Comparison of ENCODE assay signal across 1 cellular context in the genomic region with DNA sequence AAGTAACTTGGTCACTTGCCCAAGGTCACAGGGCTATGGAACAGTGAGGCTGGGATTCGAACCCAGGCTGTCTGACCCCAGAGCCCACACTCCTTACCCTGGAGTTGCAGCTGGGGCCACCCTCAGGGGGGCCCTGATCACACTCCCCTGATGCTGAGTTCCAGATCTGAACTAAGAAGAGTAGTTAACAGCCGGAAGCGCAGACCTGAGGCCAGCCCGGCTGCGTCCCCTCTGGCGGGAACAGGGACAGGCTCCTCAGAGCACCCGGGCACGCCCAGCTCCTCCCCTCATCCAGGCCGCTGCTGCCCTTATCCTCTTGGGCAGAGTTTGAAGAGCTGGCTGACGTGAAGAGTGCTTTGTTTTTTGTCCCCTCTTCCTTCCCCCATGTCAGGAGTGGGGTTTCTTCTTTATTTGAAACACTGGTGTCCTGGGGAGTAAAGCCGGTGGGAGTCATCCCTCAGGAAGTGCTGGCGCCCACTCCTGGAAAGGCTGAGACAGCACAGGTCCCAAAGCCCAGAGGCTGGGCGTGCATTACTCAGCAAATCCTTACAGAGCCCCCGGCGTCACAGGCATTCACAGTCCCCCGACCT.
TF ChIP-seq lines count a peak whose summit lies in the region.

No MANE protein-coding gene starts in this region.

TF ChIP-seq in WTC11, 78 proteins besides CTCF, POLR2A, EP300 and RAD21 (continued from another document):
- TF ChIP-seq STAT6 (CRISPR knock-in tag; conservative IDR thresholded peaks at IDR 0.05; ENCODE audit: low read depth) (no peak), NFE2L1 (CRISPR knock-in tag; IDR thresholded peaks at IDR 0.05) (peak; percentile 96), ZNF121 (CRISPR knock-in tag; IDR thresholded peaks at IDR 0.05) (no peak), SMAD4 (CRISPR knock-in tag; IDR thresholded peaks at IDR 0.05) (no peak)
- TF ChIP-seq, protein P1, sequence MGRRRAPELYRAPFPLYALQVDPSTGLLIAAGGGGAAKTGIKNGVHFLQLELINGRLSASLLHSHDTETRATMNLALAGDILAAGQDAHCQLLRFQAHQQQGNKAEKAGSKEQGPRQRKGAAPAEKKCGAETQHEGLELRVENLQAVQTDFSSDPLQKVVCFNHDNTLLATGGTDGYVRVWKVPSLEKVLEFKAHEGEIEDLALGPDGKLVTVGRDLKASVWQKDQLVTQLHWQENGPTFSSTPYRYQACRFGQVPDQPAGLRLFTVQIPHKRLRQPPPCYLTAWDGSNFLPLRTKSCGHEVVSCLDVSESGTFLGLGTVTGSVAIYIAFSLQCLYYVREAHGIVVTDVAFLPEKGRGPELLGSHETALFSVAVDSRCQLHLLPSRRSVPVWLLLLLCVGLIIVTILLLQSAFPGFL (CRISPR knock-in tag; IDR thresholded peaks at IDR 0.05; ENCODE audit: borderline replicate concordance), result no peak
- TF ChIP-seq, protein P2, sequence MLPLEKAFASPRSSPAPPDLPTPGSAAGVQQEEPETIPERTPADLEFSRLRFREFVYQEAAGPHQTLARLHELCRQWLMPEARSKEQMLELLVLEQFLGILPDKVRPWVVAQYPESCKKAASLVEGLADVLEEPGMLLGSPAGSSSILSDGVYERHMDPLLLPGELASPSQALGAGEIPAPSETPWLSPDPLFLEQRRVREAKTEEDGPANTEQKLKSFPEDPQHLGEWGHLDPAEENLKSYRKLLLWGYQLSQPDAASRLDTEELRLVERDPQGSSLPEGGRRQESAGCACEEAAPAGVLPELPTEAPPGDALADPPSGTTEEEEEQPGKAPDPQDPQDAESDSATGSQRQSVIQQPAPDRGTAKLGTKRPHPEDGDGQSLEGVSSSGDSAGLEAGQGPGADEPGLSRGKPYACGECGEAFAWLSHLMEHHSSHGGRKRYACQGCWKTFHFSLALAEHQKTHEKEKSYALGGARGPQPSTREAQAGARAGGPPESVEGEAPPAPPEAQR (CRISPR knock-in tag; IDR thresholded peaks at IDR 0.05), result no peak
- TF ChIP-seq, protein P3, sequence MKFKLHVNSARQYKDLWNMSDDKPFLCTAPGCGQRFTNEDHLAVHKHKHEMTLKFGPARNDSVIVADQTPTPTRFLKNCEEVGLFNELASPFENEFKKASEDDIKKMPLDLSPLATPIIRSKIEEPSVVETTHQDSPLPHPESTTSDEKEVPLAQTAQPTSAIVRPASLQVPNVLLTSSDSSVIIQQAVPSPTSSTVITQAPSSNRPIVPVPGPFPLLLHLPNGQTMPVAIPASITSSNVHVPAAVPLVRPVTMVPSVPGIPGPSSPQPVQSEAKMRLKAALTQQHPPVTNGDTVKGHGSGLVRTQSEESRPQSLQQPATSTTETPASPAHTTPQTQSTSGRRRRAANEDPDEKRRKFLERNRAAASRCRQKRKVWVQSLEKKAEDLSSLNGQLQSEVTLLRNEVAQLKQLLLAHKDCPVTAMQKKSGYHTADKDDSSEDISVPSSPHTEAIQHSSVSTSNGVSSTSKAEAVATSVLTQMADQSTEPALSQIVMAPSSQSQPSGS (CRISPR knock-in tag; IDR thresholded peaks at IDR 0.05; ENCODE audit: borderline replicate concordance, low read depth), result no peak
